In the genomic region with DNA sequence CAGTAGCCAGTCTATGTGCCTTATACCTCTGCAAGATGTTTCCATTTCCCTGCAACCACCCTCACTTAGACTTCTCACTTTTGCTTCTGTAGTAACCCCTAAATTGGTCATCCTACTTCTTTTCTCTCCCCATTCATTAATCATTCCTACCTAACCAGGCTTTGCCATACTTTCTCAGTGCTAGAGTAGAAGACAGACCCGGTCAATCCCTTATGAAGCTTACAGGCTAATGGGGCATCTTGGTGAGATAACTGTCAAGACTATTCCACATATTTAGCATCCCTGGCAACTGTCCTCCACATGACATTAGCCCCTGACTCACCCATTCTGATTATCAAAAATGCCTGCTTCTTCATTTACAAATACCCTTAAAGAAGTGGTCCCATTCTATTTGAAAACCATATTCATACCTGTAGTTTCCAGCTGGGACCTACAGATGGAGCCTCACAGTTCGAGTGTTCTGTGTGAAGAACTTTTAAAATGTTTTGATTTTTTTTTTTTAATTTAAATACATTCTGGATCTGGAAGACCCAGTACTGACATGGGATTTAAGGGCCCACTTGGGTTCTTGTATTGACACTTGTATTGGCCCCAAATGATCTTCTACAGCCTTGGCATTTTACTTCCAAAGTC, we compare ENCODE assay signal across 1 cellular context.
TF ChIP-seq lines count a peak whose summit lies in the region.

No MANE protein-coding gene starts in this region.

TF ChIP-seq in GM12878, 131 proteins besides CTCF, POLR2A, EP300 and RAD21:
- TF ChIP-seq NKRF (conservative IDR thresholded peaks at IDR 0.05) (no peak), CREB1 (IDR thresholded peaks at IDR 0.05; ENCODE audit: low read depth) (no peak), SMC3 (IDR thresholded peaks at IDR 0.05; ENCODE audit: borderline replicate concordance, low read length) (peak; percentile 19; the same call in 1 of the 2 replicates), TCF3 (IDR thresholded peaks at IDR 0.05; ENCODE audit: borderline replicate concordance, insufficient read depth, low read depth, low read length) (no peak), DPF2 (IDR thresholded peaks at IDR 0.05) (no peak)
